1 cellular context compared by ENCODE assay signal in the genomic region with DNA sequence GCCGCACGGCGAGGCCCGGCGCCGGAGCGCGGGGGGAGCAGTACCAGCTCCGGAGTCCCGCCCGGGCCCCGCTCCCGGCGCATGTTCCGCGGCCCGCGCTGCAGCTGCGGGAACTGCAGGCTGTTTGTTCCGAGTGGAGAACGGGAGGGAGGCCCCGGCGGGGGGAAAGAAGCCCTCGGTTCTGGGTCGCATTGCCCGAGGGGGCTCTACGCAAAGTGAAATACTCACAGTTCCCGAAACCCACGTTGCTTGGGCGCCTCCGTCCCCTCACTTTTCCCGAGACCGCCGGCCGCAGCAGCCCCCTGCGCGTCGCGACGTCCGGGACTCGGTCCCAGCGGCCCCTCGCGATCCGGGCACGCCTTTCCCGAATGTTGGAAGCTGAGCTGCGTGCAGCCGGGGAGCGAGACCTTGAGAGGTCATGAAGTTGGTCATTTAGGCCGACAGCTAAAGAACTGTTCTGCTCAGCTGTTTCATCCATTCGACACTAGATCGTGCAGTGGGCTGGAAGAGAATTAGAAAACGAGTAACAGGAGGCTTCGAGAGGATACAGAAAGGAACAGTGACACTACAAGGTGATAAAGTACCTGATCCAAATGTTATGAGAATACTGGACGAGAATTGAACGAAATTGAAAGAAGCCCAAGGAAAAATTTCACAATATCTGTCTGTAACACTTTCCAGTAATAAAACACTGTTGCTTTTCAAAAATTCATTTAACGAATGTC.
A peak's percentile ranks its signal among the peaks of the same experiment; 100 is the strongest.
TF ChIP-seq lines count a peak whose summit lies in the region.

No MANE protein-coding gene starts in this region.

TF ChIP-seq in WTC11, 78 proteins besides CTCF, POLR2A, EP300 and RAD21 (continued from another document):
- TF ChIP-seq, protein P1, sequence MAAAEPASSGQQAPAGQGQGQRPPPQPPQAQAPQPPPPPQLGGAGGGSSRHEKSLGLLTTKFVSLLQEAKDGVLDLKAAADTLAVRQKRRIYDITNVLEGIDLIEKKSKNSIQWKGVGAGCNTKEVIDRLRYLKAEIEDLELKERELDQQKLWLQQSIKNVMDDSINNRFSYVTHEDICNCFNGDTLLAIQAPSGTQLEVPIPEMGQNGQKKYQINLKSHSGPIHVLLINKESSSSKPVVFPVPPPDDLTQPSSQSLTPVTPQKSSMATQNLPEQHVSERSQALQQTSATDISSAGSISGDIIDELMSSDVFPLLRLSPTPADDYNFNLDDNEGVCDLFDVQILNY (CRISPR knock-in tag; IDR thresholded peaks at IDR 0.05) = 0 out of 2 replicates have a peak, but pooled peaks have one; percentile 17
- TF ChIP-seq RELA (CRISPR knock-in tag; IDR thresholded peaks at IDR 0.05; ENCODE audit: borderline replicate concordance) (0 out of 2 replicates have a peak, but pooled peaks have one; percentile 21), SMAD4 (CRISPR knock-in tag; IDR thresholded peaks at IDR 0.05) (no peak)
- TF ChIP-seq, protein P2, sequence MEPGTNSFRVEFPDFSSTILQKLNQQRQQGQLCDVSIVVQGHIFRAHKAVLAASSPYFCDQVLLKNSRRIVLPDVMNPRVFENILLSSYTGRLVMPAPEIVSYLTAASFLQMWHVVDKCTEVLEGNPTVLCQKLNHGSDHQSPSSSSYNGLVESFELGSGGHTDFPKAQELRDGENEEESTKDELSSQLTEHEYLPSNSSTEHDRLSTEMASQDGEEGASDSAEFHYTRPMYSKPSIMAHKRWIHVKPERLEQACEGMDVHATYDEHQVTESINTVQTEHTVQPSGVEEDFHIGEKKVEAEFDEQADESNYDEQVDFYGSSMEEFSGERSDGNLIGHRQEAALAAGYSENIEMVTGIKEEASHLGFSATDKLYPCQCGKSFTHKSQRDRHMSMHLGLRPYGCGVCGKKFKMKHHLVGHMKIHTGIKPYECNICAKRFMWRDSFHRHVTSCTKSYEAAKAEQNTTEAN (CRISPR knock-in tag; IDR thresholded peaks at IDR 0.05) = no peak
TF ChIP-seq in WTC11: peak in this region for 6.
